ENCODE assay signal across 1 cellular context in genomic region chr17:752002-752619, GRCh38.
TF ChIP-seq lines count a peak whose summit lies in the region.

Gene GEMIN4 (minus strand): TSS chr17:752264. CDS start chr17:752142, 122 bp downstream.

TF ChIP-seq in HepG2, 621 proteins besides CTCF, POLR2A, EP300 and RAD21 (continued from another document and continues in another):
- TF ChIP-seq, protein P1, sequence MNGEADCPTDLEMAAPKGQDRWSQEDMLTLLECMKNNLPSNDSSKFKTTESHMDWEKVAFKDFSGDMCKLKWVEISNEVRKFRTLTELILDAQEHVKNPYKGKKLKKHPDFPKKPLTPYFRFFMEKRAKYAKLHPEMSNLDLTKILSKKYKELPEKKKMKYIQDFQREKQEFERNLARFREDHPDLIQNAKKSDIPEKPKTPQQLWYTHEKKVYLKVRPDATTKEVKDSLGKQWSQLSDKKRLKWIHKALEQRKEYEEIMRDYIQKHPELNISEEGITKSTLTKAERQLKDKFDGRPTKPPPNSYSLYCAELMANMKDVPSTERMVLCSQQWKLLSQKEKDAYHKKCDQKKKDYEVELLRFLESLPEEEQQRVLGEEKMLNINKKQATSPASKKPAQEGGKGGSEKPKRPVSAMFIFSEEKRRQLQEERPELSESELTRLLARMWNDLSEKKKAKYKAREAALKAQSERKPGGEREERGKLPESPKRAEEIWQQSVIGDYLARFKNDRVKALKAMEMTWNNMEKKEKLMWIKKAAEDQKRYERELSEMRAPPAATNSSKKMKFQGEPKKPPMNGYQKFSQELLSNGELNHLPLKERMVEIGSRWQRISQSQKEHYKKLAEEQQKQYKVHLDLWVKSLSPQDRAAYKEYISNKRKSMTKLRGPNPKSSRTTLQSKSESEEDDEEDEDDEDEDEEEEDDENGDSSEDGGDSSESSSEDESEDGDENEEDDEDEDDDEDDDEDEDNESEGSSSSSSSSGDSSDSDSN (CRISPR knock-in tag; IDR thresholded peaks at IDR 0.05): peak; percentile 82; the same call in 1 of the 2 replicates
- TF ChIP-seq ZNF768 (CRISPR knock-in tag; IDR thresholded peaks at IDR 0.05): peak; percentile 36; the same call in 1 of the 2 replicates
- TF ChIP-seq ZNF121 (CRISPR knock-in tag; IDR thresholded peaks at IDR 0.05): 0 out of 2 replicates have a peak, but pooled peaks have one; percentile 29
- TF ChIP-seq, protein P2, sequence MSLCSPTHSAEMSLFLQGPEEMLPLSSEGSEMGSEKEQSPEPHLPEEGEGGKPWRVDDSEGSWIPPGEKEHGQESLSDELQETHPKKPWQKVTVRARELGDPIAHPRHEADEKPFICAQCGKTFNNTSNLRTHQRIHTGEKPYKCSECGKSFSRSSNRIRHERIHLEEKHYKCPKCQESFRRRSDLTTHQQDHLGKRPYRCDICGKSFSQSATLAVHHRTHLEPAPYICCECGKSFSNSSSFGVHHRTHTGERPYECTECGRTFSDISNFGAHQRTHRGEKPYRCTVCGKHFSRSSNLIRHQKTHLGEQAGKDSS (CRISPR knock-in tag; IDR thresholded peaks at IDR 0.05; ENCODE audit: borderline replicate concordance, low read depth): peak; percentile 67
- peak; percentile 72 for TF ChIP-seq HNRNPK (IDR thresholded peaks at IDR 0.05; ENCODE audit: low read depth, low read length, poor library complexity, severe bottlenecking)
- TF ChIP-seq PHF20 (CRISPR knock-in tag; IDR thresholded peaks at IDR 0.05): peak; percentile 74
- TF ChIP-seq, protein P3, sequence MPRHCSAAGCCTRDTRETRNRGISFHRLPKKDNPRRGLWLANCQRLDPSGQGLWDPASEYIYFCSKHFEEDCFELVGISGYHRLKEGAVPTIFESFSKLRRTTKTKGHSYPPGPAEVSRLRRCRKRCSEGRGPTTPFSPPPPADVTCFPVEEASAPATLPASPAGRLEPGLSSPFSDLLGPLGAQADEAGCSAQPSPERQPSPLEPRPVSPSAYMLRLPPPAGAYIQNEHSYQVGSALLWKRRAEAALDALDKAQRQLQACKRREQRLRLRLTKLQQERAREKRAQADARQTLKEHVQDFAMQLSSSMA (CRISPR knock-in tag; IDR thresholded peaks at IDR 0.05): no peak
- no peak for TF ChIP-seq HHEX (CRISPR knock-in tag; IDR thresholded peaks at IDR 0.05)
- peak; percentile 30; the same call in 1 of the 2 replicates for TF ChIP-seq ZBTB38 (CRISPR knock-in tag; IDR thresholded peaks at IDR 0.05)
- TF ChIP-seq ARID4A (CRISPR knock-in tag; IDR thresholded peaks at IDR 0.05; ENCODE audit: borderline replicate concordance): peak; percentile 90; the same call in 1 of the 2 replicates
- no peak; the same call in 1 of the 2 replicates for TF ChIP-seq DZIP1 (CRISPR knock-in tag; IDR thresholded peaks at IDR 0.05)
- peak; percentile 62; the same call in 1 of the 2 replicates for TF ChIP-seq CBFB (CRISPR knock-in tag; IDR thresholded peaks at IDR 0.05)
- TF ChIP-seq TAF1 (CRISPR knock-in tag; IDR thresholded peaks at IDR 0.05): peak; percentile 62
- no peak for TF ChIP-seq MTA3 (CRISPR knock-in tag; IDR thresholded peaks at IDR 0.05)
- TF ChIP-seq SNAPC5 (CRISPR knock-in tag; IDR thresholded peaks at IDR 0.05; ENCODE audit: borderline replicate concordance): 0 out of 2 replicates have a peak, but pooled peaks have one; percentile 66
- peak; percentile 83 for TF ChIP-seq NRL (CRISPR knock-in tag; IDR thresholded peaks at IDR 0.05; ENCODE audit: borderline replicate concordance)
- TF ChIP-seq SIN3A (IDR thresholded peaks at IDR 0.05; ENCODE audit: borderline replicate concordance, low read depth, low read length): peak; percentile 80; the same call in 1 of the 2 replicates
- peak; percentile 77; the same call in 1 of the 2 replicates for TF ChIP-seq ZNF101 (CRISPR knock-in tag; IDR thresholded peaks at IDR 0.05; ENCODE audit: borderline replicate concordance, low read depth)
- no peak for TF ChIP-seq HNF1A (IDR thresholded peaks at IDR 0.05; ENCODE audit: low read depth)
- no peak for TF ChIP-seq HNF1A (CRISPR knock-in tag; IDR thresholded peaks at IDR 0.05; ENCODE audit: borderline replicate concordance)
- TF ChIP-seq BHLHE40 (IDR thresholded peaks at IDR 0.05; ENCODE audit: low read length): 0 out of 2 replicates have a peak, but pooled peaks have one; percentile 21
- TF ChIP-seq NBN (conservative IDR thresholded peaks at IDR 0.05): no peak
- no peak for TF ChIP-seq ZFYVE20 (CRISPR knock-in tag; IDR thresholded peaks at IDR 0.05; ENCODE audit: borderline replicate concordance, low read depth)
- TF ChIP-seq THAP11 (CRISPR knock-in tag; IDR thresholded peaks at IDR 0.05): peak; percentile 73; the same call in 1 of the 2 replicates
- TF ChIP-seq, protein P4, sequence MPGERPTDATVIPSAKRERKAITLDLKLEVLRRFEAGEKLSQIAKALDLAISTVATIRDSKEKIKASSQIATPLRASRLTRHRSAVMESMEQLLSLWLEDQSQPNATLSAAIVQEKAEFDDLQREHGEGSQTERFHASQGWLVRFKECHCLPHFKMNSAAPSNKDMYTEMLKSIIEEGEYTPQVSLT (CRISPR knock-in tag; IDR thresholded peaks at IDR 0.05; ENCODE audit: borderline replicate concordance, low read depth): no peak; the same call in 1 of the 2 replicates
- 0 out of 2 replicates have a peak, but pooled peaks have one; percentile 16 for TF ChIP-seq CREBL2 (CRISPR knock-in tag; IDR thresholded peaks at IDR 0.05; ENCODE audit: borderline replicate concordance)
- peak; percentile 58; the same call in 1 of the 2 replicates for TF ChIP-seq PHF21A (CRISPR knock-in tag; IDR thresholded peaks at IDR 0.05)
- peak; percentile 77; the same call in 1 of the 2 replicates for TF ChIP-seq ZNF589 (CRISPR knock-in tag; conservative IDR thresholded peaks at IDR 0.05)
- no peak for TF ChIP-seq REL (CRISPR knock-in tag; conservative IDR thresholded peaks at IDR 0.05)
- TF ChIP-seq KAT8 (CRISPR knock-in tag; IDR thresholded peaks at IDR 0.05): peak; percentile 62
- TF ChIP-seq ZNF207 (IDR thresholded peaks at IDR 0.05; ENCODE audit: borderline replicate concordance): no peak
- TF ChIP-seq, protein P5, sequence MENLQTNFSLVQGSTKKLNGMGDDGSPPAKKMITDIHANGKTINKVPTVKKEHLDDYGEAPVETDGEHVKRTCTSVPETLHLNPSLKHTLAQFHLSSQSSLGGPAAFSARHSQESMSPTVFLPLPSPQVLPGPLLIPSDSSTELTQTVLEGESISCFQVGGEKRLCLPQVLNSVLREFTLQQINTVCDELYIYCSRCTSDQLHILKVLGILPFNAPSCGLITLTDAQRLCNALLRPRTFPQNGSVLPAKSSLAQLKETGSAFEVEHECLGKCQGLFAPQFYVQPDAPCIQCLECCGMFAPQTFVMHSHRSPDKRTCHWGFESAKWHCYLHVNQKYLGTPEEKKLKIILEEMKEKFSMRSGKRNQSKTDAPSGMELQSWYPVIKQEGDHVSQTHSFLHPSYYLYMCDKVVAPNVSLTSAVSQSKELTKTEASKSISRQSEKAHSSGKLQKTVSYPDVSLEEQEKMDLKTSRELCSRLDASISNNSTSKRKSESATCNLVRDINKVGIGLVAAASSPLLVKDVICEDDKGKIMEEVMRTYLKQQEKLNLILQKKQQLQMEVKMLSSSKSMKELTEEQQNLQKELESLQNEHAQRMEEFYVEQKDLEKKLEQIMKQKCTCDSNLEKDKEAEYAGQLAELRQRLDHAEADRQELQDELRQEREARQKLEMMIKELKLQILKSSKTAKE (CRISPR knock-in tag; IDR thresholded peaks at IDR 0.05; ENCODE audit: borderline replicate concordance): no peak
- no peak for TF ChIP-seq PRPF4 (IDR thresholded peaks at IDR 0.05; ENCODE audit: low read depth, low read length, poor library complexity, severe bottlenecking)
- TF ChIP-seq, protein P6, sequence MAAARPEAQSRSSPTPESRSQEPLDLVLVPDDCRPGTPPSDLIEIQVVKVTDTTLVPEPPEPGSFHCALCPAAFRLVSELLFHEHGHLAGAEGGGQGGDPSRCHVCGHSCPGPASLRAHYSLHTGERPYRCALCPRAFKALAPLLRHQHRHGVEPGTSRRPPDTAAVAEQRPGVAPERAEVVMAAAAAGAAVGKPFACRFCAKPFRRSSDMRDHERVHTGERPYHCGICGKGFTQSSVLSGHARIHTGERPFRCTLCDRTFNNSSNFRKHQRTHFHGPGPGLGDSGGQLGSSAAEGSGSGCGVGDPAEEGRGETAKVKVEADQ (CRISPR knock-in tag; IDR thresholded peaks at IDR 0.05; ENCODE audit: borderline replicate concordance): peak; percentile 76; the same call in 1 of the 2 replicates
- TF ChIP-seq RBAK (CRISPR knock-in tag; IDR thresholded peaks at IDR 0.05): no peak
- TF ChIP-seq, protein P7, sequence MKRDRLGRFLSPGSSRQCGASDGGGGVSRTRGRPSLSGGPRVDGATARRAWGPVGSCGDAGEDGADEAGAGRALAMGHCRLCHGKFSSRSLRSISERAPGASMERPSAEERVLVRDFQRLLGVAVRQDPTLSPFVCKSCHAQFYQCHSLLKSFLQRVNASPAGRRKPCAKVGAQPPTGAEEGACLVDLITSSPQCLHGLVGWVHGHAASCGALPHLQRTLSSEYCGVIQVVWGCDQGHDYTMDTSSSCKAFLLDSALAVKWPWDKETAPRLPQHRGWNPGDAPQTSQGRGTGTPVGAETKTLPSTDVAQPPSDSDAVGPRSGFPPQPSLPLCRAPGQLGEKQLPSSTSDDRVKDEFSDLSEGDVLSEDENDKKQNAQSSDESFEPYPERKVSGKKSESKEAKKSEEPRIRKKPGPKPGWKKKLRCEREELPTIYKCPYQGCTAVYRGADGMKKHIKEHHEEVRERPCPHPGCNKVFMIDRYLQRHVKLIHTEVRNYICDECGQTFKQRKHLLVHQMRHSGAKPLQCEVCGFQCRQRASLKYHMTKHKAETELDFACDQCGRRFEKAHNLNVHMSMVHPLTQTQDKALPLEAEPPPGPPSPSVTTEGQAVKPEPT (CRISPR knock-in tag; IDR thresholded peaks at IDR 0.05; ENCODE audit: low read depth): 0 out of 2 replicates have a peak, but pooled peaks have one; percentile 19
